In the genomic region with DNA sequence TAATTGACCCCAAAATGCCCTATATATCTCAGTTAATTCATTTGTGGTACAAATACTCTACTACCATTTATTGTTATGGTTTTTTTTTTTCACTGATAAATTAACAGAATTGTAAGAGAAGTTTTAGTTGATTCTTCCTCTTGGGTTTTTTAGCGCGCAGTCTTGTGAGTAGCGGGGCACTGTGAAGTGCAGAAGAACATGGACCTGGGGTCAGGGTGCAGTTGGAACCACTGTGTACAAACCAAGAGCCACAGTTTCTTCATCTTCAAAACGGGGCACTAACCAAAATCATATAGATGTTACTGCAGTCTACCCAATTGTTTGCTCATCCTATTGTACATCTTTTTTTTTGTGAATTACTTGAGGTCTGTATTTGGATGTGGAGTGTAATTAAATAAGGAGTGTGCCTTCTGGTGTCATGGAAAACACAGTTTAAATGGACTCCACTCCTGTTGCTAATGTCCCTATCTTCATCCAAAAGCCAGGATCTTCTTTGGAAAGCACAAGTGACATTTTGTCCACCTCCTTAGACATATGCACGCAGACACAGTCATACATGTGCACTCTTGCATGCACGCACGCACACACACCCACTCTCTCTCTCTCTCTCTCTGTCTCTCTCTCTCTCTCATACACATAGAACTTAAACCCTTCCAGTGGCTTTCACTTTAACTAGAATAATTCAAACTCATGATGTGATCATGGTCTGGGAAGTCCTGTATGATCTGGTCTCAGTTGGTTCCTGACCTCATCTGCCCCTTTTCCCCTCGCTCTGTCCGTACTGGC, we compare ENCODE assay signal across 26 cellular contexts.
"Had no signal": no experiment of that assay in that cellular context is flagged by ENCODE, and none has a peak within 500 bp of the region (broad histone marks: within the 10 kb centered on the region; RNA-seq: fewer than 3 reads in every experiment).

No MANE protein-coding gene starts in this region.

- H3K4me1 ChIP-seq: lower lobe of right lung, prostate gland, right atrium auricular region, sigmoid colon, vagina had no signal

- H3K4me2 ChIP-seq: hepatocyte had no signal

- H3K9me3 ChIP-seq: gastrocnemius medialis, heart left ventricle, left ventricle myocardium inferior, lower lobe of right lung, neutrophil, pancreas, prostate gland, right atrium auricular region, sigmoid colon, stomach, thyroid gland, vagina had no signal

- H3K4me3 Mint-ChIP-seq: effector memory CD8-positive, alpha-beta T cell; natural killer cell; neural crest cell; stimulated activated effector memory CD8-positive, alpha-beta T cell treated with anti-CD3 and anti-CD28 coated beads, Interleukin-12 subunit alpha, Interleukin-12 subunit beta, amount 100 ng/mL, for 72 hours had no signal

- H3K27me3 Mint-ChIP-seq: effector memory CD8-positive, alpha-beta T cell had no signal

- DNase-seq: cortex of kidney; effector memory CD8-positive, alpha-beta T cell; foreskin fibroblast; gastrocnemius medialis; heart left ventricle; left cardiac atrium; left ventricle myocardium inferior; lower lobe of right lung; natural killer cell; pancreas; sigmoid colon; stimulated activated CD4-positive, alpha-beta T cell treated with anti-CD3 and anti-CD28 coated beads, Interleukin-2, amount 100 ng/mL, for 24 hours; stimulated activated CD4-positive, alpha-beta T cell treated with anti-CD3 and anti-CD28 coated beads, Interleukin-4, amount 100 ng/mL, for 24 hours; stimulated activated naive CD4-positive, alpha-beta T cell treated with Interleukin-2 at 50 U/mL for 16 hours; stomach; thyroid gland; trophoblast cell had no signal

- H3K4me1 Mint-ChIP-seq: natural killer cell; neural crest cell; stimulated activated effector memory CD8-positive, alpha-beta T cell treated with anti-CD3 and anti-CD28 coated beads, Interleukin-12 subunit alpha, Interleukin-12 subunit beta, amount 100 ng/mL, for 72 hours had no signal

- H3K27ac ChIP-seq: epithelial cell of prostate, gastrocnemius medialis, heart left ventricle, hepatocyte, left ventricle myocardium inferior, lower lobe of right lung, neutrophil, pancreas, prostate gland, right atrium auricular region, sigmoid colon, stomach, thyroid gland, vagina had no signal

- H2AFZ ChIP-seq: hepatocyte had no signal

- H3K27ac Mint-ChIP-seq: effector memory CD8-positive, alpha-beta T cell; natural killer cell; stimulated activated effector memory CD8-positive, alpha-beta T cell treated with anti-CD3 and anti-CD28 coated beads, Interleukin-12 subunit alpha, Interleukin-12 subunit beta, amount 100 ng/mL, for 72 hours had no signal

- H3K9me3 Mint-ChIP-seq: effector memory CD8-positive, alpha-beta T cell; natural killer cell; neural crest cell; stimulated activated effector memory CD8-positive, alpha-beta T cell treated with anti-CD3 and anti-CD28 coated beads, Interleukin-12 subunit alpha, Interleukin-12 subunit beta, amount 100 ng/mL, for 72 hours had no signal

- H3K36me3 ChIP-seq: neutrophil, prostate gland had no signal

- ATAC-seq: effector memory CD8-positive, alpha-beta T cell; esophagus mucosa; gastrocnemius medialis; heart left ventricle; left cardiac atrium; lower lobe of right lung; natural killer cell; pancreas; stimulated activated effector memory CD8-positive, alpha-beta T cell treated with anti-CD3 and anti-CD28 coated beads, Interleukin-12 subunit alpha, Interleukin-12 subunit beta, amount 100 ng/mL, for 72 hours had no signal

- H3K4me3 ChIP-seq: gastrocnemius medialis, heart left ventricle, hepatocyte, left ventricle myocardium inferior, lower lobe of right lung, pancreas, prostate gland, right atrium auricular region, sigmoid colon, stomach, thyroid gland, vagina had no signal

- H3K36me3 Mint-ChIP-seq: natural killer cell had no signal

- H3K27me3 ChIP-seq: gastrocnemius medialis, heart left ventricle, hepatocyte, neutrophil, pancreas, right atrium auricular region, sigmoid colon, stomach, thyroid gland, vagina had no signal
